In genomic region chr6:113732384-113732966, GRCh38 we compare ENCODE assay signal across 8 cellular contexts.
DNase-seq lines count a peak whose midpoint lies in the region; ATAC-seq and TF ChIP-seq lines count a peak whose summit lies in the region.

No MANE protein-coding gene starts in this region.

- TF ChIP-seq CTCF in heart right ventricle (IDR thresholded peaks at IDR 0.05) (peak in 7 of 9 donors; percentile 11 to 52 (median 35)), retinal pigment epithelial cell (conservative IDR thresholded peaks at IDR 0.05; ENCODE audit: low read depth, low read length) (peak; percentile 28)

- no peaks in the 10 kb centered on the region for H3K36me3 ChIP-seq in adipocyte (ENCODE audit: control insufficient read depth, insufficient read depth, low read length, severe bottlenecking)
- no peaks in the 10 kb centered on the region for H3K36me3 ChIP-seq in heart right ventricle

- H3K4me3 ChIP-seq in adipocyte (ENCODE audit: low read length) (peak overlapping the region; percentile 3), heart right ventricle (peak overlapping the region in 4 of 10 donors; percentile 1 to 22 (median 10)), retinal pigment epithelial cell (ENCODE audit: low read length) (no peak overlapping the region)

- WGBS in heart right ventricle, 2 donors: 9% methylated on average over 4 of the region's 4 CpGs

- no peak overlapping the region for H3K9ac ChIP-seq in adipocyte (ENCODE audit: low read length)

- peak overlapping the region in 7 of 10 donors; percentile 15 to 70 (median 45) for H3K27ac ChIP-seq in heart right ventricle

- H3K9me3 ChIP-seq in adipocyte (ENCODE audit: control insufficient read depth, low read length) (no peaks in the 10 kb centered on the region), heart right ventricle (no peaks in the 10 kb centered on the region)

- intact Hi-C loops in heart right ventricle (cut with DNase I): loop anchor here in 4 of 10 donors (10.0 kb wide), 1 partner anchor 122 kb away; the partner anchor contains the start of gene MARCKS (in 4 of the 4)

- peak; percentile 88 to 97 (median 94) for ATAC-seq in heart right ventricle

- H3K4me1 ChIP-seq in adipocyte (ENCODE audit: control insufficient read depth, insufficient read depth, low read length) (peaks cover 23% of the 10 kb centered on the region), heart right ventricle (peaks cover 0 to 28% (median 13%) of the 10 kb centered on the region in 9 donors)

- DNase-seq in NCI-H1105 (lab: John Stamatoyannopoulos, UW) (peak; percentile 88), adipocyte (ENCODE audit: low read depth) (peak; percentile 31), heart right ventricle (peak; percentile 12 to 72), retinal pigment epithelial cell (ENCODE audit: low read depth) (peak; percentile 23), DMS114 treated with DMSO at 0.1 percent for 48 hours (lab: John Stamatoyannopoulos, UW; ENCODE audit: unreplicated experiment) (no peak), middle frontal gyrus (ENCODE audit: extremely low spot score, low spot score) (no peak)
- no peak for DNase-seq in stimulated activated naive CD4-positive, alpha-beta T cell (lab: John Stamatoyannopoulos, UW)
- no peak for DNase-seq in stimulated activated CD4-positive, alpha-beta T cell treated with anti-CD3 and anti-CD28 coated beads, Interleukin-4, amount 100 ng/mL, for 1 hour

- no peaks in the 10 kb centered on the region for H3K27me3 ChIP-seq in adipocyte (replicated peaks; ENCODE audit: control insufficient read depth, insufficient read depth, low read length)
- H3K27me3 ChIP-seq in heart right ventricle: no peaks in the 10 kb centered on the region

Comparison
In these comparisons a context has a peak if more than half of its experiments do, and no peak if none do; other contexts are left out.
1. DNase-seq: peak in NCI-H1105 (single experiment), adipocyte (single experiment), heart right ventricle (2 of 2) and retinal pigment epithelial cell (single experiment); none in stimulated activated naive CD4-positive, alpha-beta T cell (0 of 6), stimulated activated CD4-positive, alpha-beta T cell treated with anti-CD3 and anti-CD28 coated beads, Interleukin-4, amount 100 ng/mL, for 1 hour (single experiment), DMS114 treated with DMSO at 0.1 percent for 48 hours (single experiment) and middle frontal gyrus (single experiment).